Comparison of ENCODE assay signal across 20 cellular contexts in genomic region chr6:127921982-127922381, GRCh38. TPM values are rescaled to one million over a fixed set of nuclear protein-coding genes. Genes with fewer than 3 reads are reported as not detected.
A peak's percentile ranks its signal among the peaks of the same experiment; 100 is the strongest.
DNase-seq lines count a peak whose midpoint lies in the region; ATAC-seq and TF ChIP-seq lines count a peak whose summit lies in the region.
"Had no signal": no experiment of that assay in that cellular context is flagged by ENCODE, and none has a peak within 500 bp of the region (broad histone marks: within the 10 kb centered on the region; RNA-seq: fewer than 3 reads in every experiment).

No MANE protein-coding gene starts in this region.

- peaks cover 22% of the 10 kb centered on the region for H3K36me3 Mint-ChIP-seq in T-helper 1 cell treated with Interleukin-12 subunit alpha and Interleukin-12 subunit beta and Interleukin-4 antibody, amounts not matched to agents 30 μg/mL and 1 μg/mL, for 36 hours (ENCODE audit: low read depth)
- H3K36me3 Mint-ChIP-seq in activated naive CD4-positive, alpha-beta T cell treated with anti-CD3 and anti-CD28 coated beads, Interleukin-2, amount 50 U/mL, for 24 hours = peaks cover 3% of the 10 kb centered on the region
- H3K36me3 Mint-ChIP-seq in activated naive CD4-positive, alpha-beta T cell treated with anti-CD3 and anti-CD28 coated beads, Interleukin-2, amount 50 U/mL, for 72 hours = peaks cover 6 to 30% of the 10 kb centered on the region in 2 donors
- H3K36me3 Mint-ChIP-seq in activated naive CD8-positive, alpha-beta T cell = peaks cover 4% of the 10 kb centered on the region
- no peaks in the 10 kb centered on the region for H3K36me3 Mint-ChIP-seq in endodermal cell (ENCODE audit: low read depth)

- DNase-seq in T-helper 1 cell (no peak), endodermal cell (no peak)
- DNase-seq in activated naive CD4-positive, alpha-beta T cell treated with anti-CD3 and anti-CD28 coated beads, Interleukin-2, amount 50 U/mL, for 72 hours (ENCODE audit: low spot score in 2 of 2) = no peak
- no peak for DNase-seq in stimulated activated naive CD8-positive, alpha-beta T cell treated with anti-CD3 and anti-CD28 coated beads, Interleukin-15, amount 100 ng/mL, for 72 hours
- DNase-seq: COR-L47, DMS153, Kasumi-1, NCI-H1417, NCI-H1930, NCI-H2171 treated with DMSO at 0.1 percent for 48 hours, NCI-H82 had no signal

- no peaks in the 10 kb centered on the region for H3K27me3 Mint-ChIP-seq in T-helper 1 cell treated with Interleukin-12 subunit alpha and Interleukin-12 subunit beta and Interleukin-4 antibody, amounts not matched to agents 30 μg/mL and 1 μg/mL, for 36 hours (ENCODE audit: low read depth)
- H3K27me3 Mint-ChIP-seq in activated naive CD4-positive, alpha-beta T cell treated with anti-CD3 and anti-CD28 coated beads, Interleukin-2, amount 50 U/mL, for 24 hours = no peaks in the 10 kb centered on the region
- H3K27me3 Mint-ChIP-seq in activated naive CD8-positive, alpha-beta T cell = no peaks in the 10 kb centered on the region
- H3K27me3 Mint-ChIP-seq in stimulated activated naive CD8-positive, alpha-beta T cell treated with anti-CD3 and anti-CD28 coated beads, Interleukin-15, amount 100 ng/mL, for 72 hours = no peaks in the 10 kb centered on the region
- H3K27me3 Mint-ChIP-seq in endodermal cell (ENCODE audit: insufficient read depth) = no peaks in the 10 kb centered on the region

- 94% methylated on average over 4 to 6 of the region's 6 CpGs for WGBS in endodermal cell (ENCODE audit: insufficient coverage in 1 of 2, insufficient read length in 1 of 2), 2 experiments

- no peak for TF ChIP-seq CTCF in endodermal cell (conservative IDR thresholded peaks at IDR 0.05)

- H3K36me3 ChIP-seq in endodermal cell (ENCODE audit: control insufficient read depth, insufficient read depth, low read length) = no peaks in the 10 kb centered on the region
- H3K36me3 ChIP-seq: HAP-1 had no signal

- peak overlapping the region; percentile 11 for H3K4me3 Mint-ChIP-seq in T-helper 1 cell treated with Interleukin-12 subunit alpha and Interleukin-12 subunit beta and Interleukin-4 antibody, amounts not matched to agents 30 μg/mL and 1 μg/mL, for 36 hours
- peak overlapping the region; percentile 62 for H3K4me3 Mint-ChIP-seq in activated naive CD4-positive, alpha-beta T cell treated with anti-CD3 and anti-CD28 coated beads, Interleukin-2, amount 50 U/mL, for 24 hours
- peak overlapping the region; percentile 73 for H3K4me3 Mint-ChIP-seq in activated naive CD8-positive, alpha-beta T cell
- peak overlapping the region; percentile 46 to 71 for H3K4me3 Mint-ChIP-seq in stimulated activated naive CD8-positive, alpha-beta T cell treated with anti-CD3 and anti-CD28 coated beads, Interleukin-15, amount 100 ng/mL, for 72 hours
- H3K4me3 Mint-ChIP-seq in endodermal cell = no peak overlapping the region

- no peak for ATAC-seq in activated naive CD4-positive, alpha-beta T cell treated with anti-CD3 and anti-CD28 coated beads, Interleukin-2, amount 50 U/mL, for 72 hours
- ATAC-seq in stimulated activated naive CD8-positive, alpha-beta T cell treated with anti-CD3 and anti-CD28 coated beads, Interleukin-15, amount 100 ng/mL, for 72 hours = no peak
- no peak for ATAC-seq in GM21381 (IDR thresholded peaks at IDR 0.05; ENCODE audit: unreplicated experiment)
- ATAC-seq: Panc1 had no signal

- no peak overlapping the region for H3K27ac ChIP-seq in endodermal cell (ENCODE audit: low read depth, low read length)
- H3K27ac ChIP-seq: 22Rv1 had no signal

- H3K4me3 ChIP-seq in endodermal cell (ENCODE audit: low read length) = no peak overlapping the region
- H3K4me3 ChIP-seq: HAP-1 had no signal

- peaks cover 28% of the 10 kb centered on the region for H3K9me3 Mint-ChIP-seq in T-helper 1 cell treated with Interleukin-12 subunit alpha and Interleukin-12 subunit beta and Interleukin-4 antibody, amounts not matched to agents 30 μg/mL and 1 μg/mL, for 36 hours
- peaks cover 8% of the 10 kb centered on the region for H3K9me3 Mint-ChIP-seq in activated naive CD4-positive, alpha-beta T cell treated with anti-CD3 and anti-CD28 coated beads, Interleukin-2, amount 50 U/mL, for 24 hours
- H3K9me3 Mint-ChIP-seq in activated naive CD4-positive, alpha-beta T cell treated with anti-CD3 and anti-CD28 coated beads, Interleukin-2, amount 50 U/mL, for 72 hours = peaks cover 6 to 16% of the 10 kb centered on the region in 2 donors
- H3K9me3 Mint-ChIP-seq in activated naive CD8-positive, alpha-beta T cell (ENCODE audit: low read depth) = peaks cover 8% of the 10 kb centered on the region
- peaks cover 9 to 10% of the 10 kb centered on the region in 2 donors for H3K9me3 Mint-ChIP-seq in stimulated activated naive CD8-positive, alpha-beta T cell treated with anti-CD3 and anti-CD28 coated beads, Interleukin-15, amount 100 ng/mL, for 72 hours
- peaks cover 16% of the 10 kb centered on the region for H3K9me3 Mint-ChIP-seq in endodermal cell

- no peaks in the 10 kb centered on the region for H3K27me3 ChIP-seq in endodermal cell (ENCODE audit: control insufficient read depth, insufficient read depth, low read length, poor library complexity, severe bottlenecking)

- H3K4me1 ChIP-seq in endodermal cell (ENCODE audit: control insufficient read depth, insufficient read depth, low read length) = no peaks in the 10 kb centered on the region
- H3K4me1 ChIP-seq: HAP-1 had no signal

- H3K9ac ChIP-seq in endodermal cell (ENCODE audit: extremely low read depth, low read length, poor library complexity, severe bottlenecking) = no peak overlapping the region

- peaks cover 11% of the 10 kb centered on the region for H3K9me3 ChIP-seq in endodermal cell (ENCODE audit: control insufficient read depth, low read length)
- H3K9me3 ChIP-seq: HAP-1 had no signal

- H3K4me1 Mint-ChIP-seq in T-helper 1 cell treated with Interleukin-12 subunit alpha and Interleukin-12 subunit beta and Interleukin-4 antibody, amounts not matched to agents 30 μg/mL and 1 μg/mL, for 36 hours (ENCODE audit: low read depth) = peaks cover 62% of the 10 kb centered on the region
- H3K4me1 Mint-ChIP-seq in activated naive CD4-positive, alpha-beta T cell treated with anti-CD3 and anti-CD28 coated beads, Interleukin-2, amount 50 U/mL, for 24 hours = peaks cover 83% of the 10 kb centered on the region
- peaks cover 83% of the 10 kb centered on the region for H3K4me1 Mint-ChIP-seq in activated naive CD8-positive, alpha-beta T cell (ENCODE audit: low read depth)
- peaks cover 77% of the 10 kb centered on the region for H3K4me1 Mint-ChIP-seq in stimulated activated naive CD8-positive, alpha-beta T cell treated with anti-CD3 and anti-CD28 coated beads, Interleukin-15, amount 100 ng/mL, for 72 hours
- H3K4me1 Mint-ChIP-seq in endodermal cell = no peaks in the 10 kb centered on the region

- H3K27ac Mint-ChIP-seq in T-helper 1 cell treated with Interleukin-12 subunit alpha and Interleukin-12 subunit beta and Interleukin-4 antibody, amounts not matched to agents 30 μg/mL and 1 μg/mL, for 36 hours = no peak overlapping the region
- peak overlapping the region; percentile 92 for H3K27ac Mint-ChIP-seq in activated naive CD4-positive, alpha-beta T cell treated with anti-CD3 and anti-CD28 coated beads, Interleukin-2, amount 50 U/mL, for 24 hours
- peak overlapping the region in 1 of 2 donors; percentile 13 for H3K27ac Mint-ChIP-seq in activated naive CD4-positive, alpha-beta T cell treated with anti-CD3 and anti-CD28 coated beads, Interleukin-2, amount 50 U/mL, for 72 hours
- peak overlapping the region; percentile 90 for H3K27ac Mint-ChIP-seq in activated naive CD8-positive, alpha-beta T cell
- peak overlapping the region; percentile 30 to 86 for H3K27ac Mint-ChIP-seq in stimulated activated naive CD8-positive, alpha-beta T cell treated with anti-CD3 and anti-CD28 coated beads, Interleukin-15, amount 100 ng/mL, for 72 hours
- H3K27ac Mint-ChIP-seq in endodermal cell = no peak overlapping the region

RNA-seq across cellular contexts. Expression of gene THEMIS, which starts 21.1 kb away (rescaled TPM):
- total RNA-seq in activated naive CD4-positive, alpha-beta T cell treated with anti-CD3 and anti-CD28 coated beads, Interleukin-2, amount 50 U/mL, for 72 hours = 10 to 100 TPM; 11.0 to 50.8 TPM
- not detected for total RNA-seq in endodermal cell
- polyA plus RNA-seq in endodermal cell (2013, experiment 1 of 2) = not detected
- not detected for polyA plus RNA-seq in endodermal cell (2013, experiment 2 of 2)
- total RNA-seq: NCI-H460 had no signal
- polyA plus RNA-seq: BJ had no signal

Comparison
In these comparisons a context has a peak if more than half of its experiments do, and no peak if none do; other contexts are left out.
1. H3K27ac Mint-ChIP-seq: peak in activated naive CD4-positive, alpha-beta T cell treated with anti-CD3 and anti-CD28 coated beads, Interleukin-2, amount 50 U/mL, for 24 hours (single experiment), activated naive CD8-positive, alpha-beta T cell (single experiment) and stimulated activated naive CD8-positive, alpha-beta T cell treated with anti-CD3 and anti-CD28 coated beads, Interleukin-15, amount 100 ng/mL, for 72 hours (2 of 2); none in T-helper 1 cell treated with Interleukin-12 subunit alpha and Interleukin-12 subunit beta and Interleukin-4 antibody, amounts not matched to agents 30 μg/mL and 1 μg/mL, for 36 hours (single experiment) and endodermal cell (single experiment).
2. RNA of gene THEMIS, which starts 21.1 kb away (total RNA-seq): 11.0 to 50.8 TPM in activated naive CD4-positive, alpha-beta T cell treated with anti-CD3 and anti-CD28 coated beads, Interleukin-2, amount 50 U/mL, for 72 hours; not detected in endodermal cell; every median in the first group is over 10 times any median in the second.